ENCODE assay signal across 23 cellular contexts in the genomic region with DNA sequence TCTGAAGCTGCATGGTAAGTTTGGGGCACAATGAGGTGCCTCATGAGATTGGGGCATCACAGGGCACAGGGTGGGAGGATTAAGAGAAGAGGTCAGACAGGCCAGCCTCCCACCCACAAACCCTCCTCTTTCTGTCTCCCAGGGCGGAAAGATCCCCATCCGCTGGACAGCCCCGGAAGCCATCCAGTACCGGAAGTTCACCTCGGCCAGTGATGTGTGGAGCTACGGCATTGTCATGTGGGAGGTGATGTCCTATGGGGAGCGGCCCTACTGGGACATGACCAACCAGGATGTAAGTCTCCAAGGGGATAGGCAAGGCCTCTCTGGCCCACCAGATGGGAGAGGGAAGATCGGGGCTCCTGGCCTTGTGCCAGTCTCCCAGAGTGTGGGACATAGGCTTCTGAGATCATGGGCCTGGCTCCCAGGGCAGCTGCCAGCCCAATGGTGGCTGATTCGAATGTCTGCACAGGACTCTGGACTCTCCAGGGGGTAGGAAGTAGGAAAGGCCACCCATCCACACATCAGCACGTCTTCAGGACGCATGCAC.
DNase-seq lines count a peak whose midpoint lies in the region; FAIRE-seq and TF ChIP-seq lines count a peak whose summit lies in the region.
"Had no signal": no experiment of that assay in that cellular context is flagged by ENCODE, and none has a peak within 500 bp of the region (broad histone marks: within the 10 kb centered on the region; RNA-seq: fewer than 3 reads in every experiment).

No MANE protein-coding gene starts in this region.

- no peak overlapping the region for H2BK12ac ChIP-seq in H1 (ENCODE audit: low read depth, low read length)

- H3K27ac ChIP-seq in HEK293 (ENCODE audit: extremely low read depth, low read depth, low read length) (no peak overlapping the region), H1 (ENCODE audit: low read depth, low read length) (no peak overlapping the region), left ventricle myocardium inferior (replicated peaks) (no peak overlapping the region)
- H3K27ac ChIP-seq in CD4-positive, alpha-beta memory T cell (ENCODE audit: low read depth, low read length), result no peak overlapping the region
- H3K27ac ChIP-seq: 22Rv1, A549, C4-2B had no signal

- no peak for TF ChIP-seq RAD21 in H1 (IDR thresholded peaks at IDR 0.05 in 1 of 2, conservative IDR thresholded peaks at IDR 0.05 in 1 of 2; ENCODE audit: low read depth in 2 of 2, low read length in 2 of 2)

- H2BK120ac ChIP-seq in H1 (replicated peaks; ENCODE audit: low read depth, low read length), result no peak overlapping the region

- H2AK5ac ChIP-seq in H1 (ENCODE audit: low read depth, low read length), result no peak overlapping the region

- CTCF ChIA-PET in HEK293 (lab: Yijun Ruan, JAX) (interaction anchor here (1.1 kb wide), 1 partner anchor 13 kb away, joined by 3 read pairs; no protein-coding TSS in a partner anchor), H1 (lab: Charles Lee; ENCODE audit: partially characterized antibody) (interaction anchor here (0.6 to 2.2 kb wide), 10 partner anchors 11 to 246 kb away, joined by 3 to 10 read pairs (median 4); no protein-coding TSS in a partner anchor)
- CTCF ChIA-PET in CD4-positive, alpha-beta memory T cell (lab: Charles Lee; ENCODE audit: partially characterized antibody), result no interaction called here

- no peak overlapping the region for H3K56ac ChIP-seq in H1 (replicated peaks; ENCODE audit: insufficient read length, low read depth, low read length)

- no peaks in the 10 kb centered on the region for H3K36me3 Mint-ChIP-seq in CD4-positive, alpha-beta memory T cell
- H3K36me3 Mint-ChIP-seq: CD8-positive, alpha-beta memory T cell had no signal

- H3K4me3 Mint-ChIP-seq in CD4-positive, alpha-beta memory T cell, result no peak overlapping the region
- H3K4me3 Mint-ChIP-seq: B cell; CD4-positive, alpha-beta T cell; CD8-positive, alpha-beta memory T cell had no signal

- H3K23ac ChIP-seq in H1 (ENCODE audit: insufficient read length), result no peak overlapping the region

- DNase-seq in DMS 273 (lab: John Stamatoyannopoulos, UW; ENCODE audit: unreplicated experiment) (peak; percentile 28), DMS 273 treated with DMSO at 0.1 percent for 48 hours (lab: John Stamatoyannopoulos, UW) (no peak), H1 (ENCODE audit: low read depth in 1 of 2, low spot score in 2 of 2) (no peak), left ventricle myocardium inferior (no peak)
- no peak for DNase-seq in CD4-positive, alpha-beta memory T cell
- DNase-seq: AML-193; CD4-positive, alpha-beta T cell; CD8-positive, alpha-beta memory T cell; COR-L47; DMS153; DMS53; DMS79; DND-41; EL; GDM1 had no signal

- FAIRE-seq in H1 (lab: Jason Lieb, UNC), result no peak
- FAIRE-seq: A549, GM12878, GM12892, GM18507 had no signal

- TF ChIP-seq POLR2A in H1 (IDR thresholded peaks at IDR 0.05; ENCODE audit: control extremely low read depth in 1 of 2, low read depth in 2 of 2, low read length in 2 of 2), result no peak

- WGBS in H1 (ENCODE audit: extremely low coverage in 1 of 2, insufficient coverage in 1 of 2, insufficient read length in 1 of 2, insufficient replicate concordance in 2 of 2, low coverage in 1 of 2, low lambda C conversion rate in 2 of 2, missing lambda C conversion rate in 1 of 2), 2 experiments, result 91% methylated on average over 11 of the region's 11 CpGs; no CpG with 5 or more reads in 1 of the 2 experiments

- H3K4me3 ChIP-seq in HEK293 (ENCODE audit: low read depth, low read length), result no peak overlapping the region
- no peak overlapping the region for H3K4me3 ChIP-seq in H1 (ENCODE audit: extremely low read depth in 1 of 4, insufficient read depth in 2 of 4, low read depth in 3 of 4, low read length in 4 of 4)
- no peak overlapping the region for H3K4me3 ChIP-seq in left ventricle myocardium inferior
- no peak overlapping the region for H3K4me3 ChIP-seq in CD4-positive, alpha-beta memory T cell (ENCODE audit: low read length in 2 of 2)
- H3K4me3 ChIP-seq: A549, GM12878 had no signal

- no peak overlapping the region for H4K91ac ChIP-seq in H1 (replicated peaks; ENCODE audit: insufficient read length, low read length)

- no peak overlapping the region for H2BK5ac ChIP-seq in H1 (ENCODE audit: low read depth, low read length)

- no peak overlapping the region for H3K9ac ChIP-seq in H1 (replicated peaks in 1 of 4; ENCODE audit: extremely low read depth in 1 of 4, low read depth in 3 of 4, low read length in 3 of 4)

- H2AFZ ChIP-seq in H1 (ENCODE audit: low read length), result no peak overlapping the region

- no peaks in the 10 kb centered on the region for H3K9me3 Mint-ChIP-seq in CD4-positive, alpha-beta memory T cell
- H3K9me3 Mint-ChIP-seq: CD4-positive, alpha-beta T cell; CD8-positive, alpha-beta memory T cell had no signal

- H3K4me1 Mint-ChIP-seq in CD4-positive, alpha-beta memory T cell, result no peaks in the 10 kb centered on the region
- H3K4me1 Mint-ChIP-seq: B cell; CD8-positive, alpha-beta memory T cell had no signal

- H3K18ac ChIP-seq in H1 (ENCODE audit: extremely low read depth, low read length), result no peak overlapping the region

- H3K27ac Mint-ChIP-seq in CD4-positive, alpha-beta memory T cell, result no peak overlapping the region
- H3K27ac Mint-ChIP-seq: B cell; CD4-positive, alpha-beta T cell; CD8-positive, alpha-beta memory T cell had no signal

- no peaks in the 10 kb centered on the region; the same call in 1 of the 2 replicates for H3K23me2 ChIP-seq in H1 (ENCODE audit: low read depth, low read length)

- no peak for TF ChIP-seq EP300 in H1 (IDR thresholded peaks at IDR 0.05; ENCODE audit: borderline replicate concordance in 1 of 2, low read depth in 2 of 2, low read length in 2 of 2)

- H4K20me1 ChIP-seq in H1 (replicated peaks in 1 of 2; ENCODE audit: control insufficient read depth in 1 of 2, insufficient read depth in 2 of 2, low read length in 2 of 2), result peaks cover 2 to 3% of the 10 kb centered on the region in 2 experiments

- POLR2A ChIA-PET in HEK293 (lab: Yijun Ruan, JAX), result no interaction called here
- POLR2A ChIA-PET in H1 (lab: Charles Lee; ENCODE audit: partially characterized antibody), result no interaction called here
- POLR2A ChIA-PET in CD4-positive, alpha-beta memory T cell (lab: Charles Lee; ENCODE audit: partially characterized antibody), result no interaction called here

- no peak overlapping the region for H3K4me2 ChIP-seq in H1 (ENCODE audit: insufficient read depth in 1 of 2, low read depth in 2 of 2, low read length in 2 of 2)
- H3K4me2 ChIP-seq: A549 had no signal

- no peaks in the 10 kb centered on the region for H3K4me1 ChIP-seq in HEK293 (ENCODE audit: control insufficient read depth, insufficient read depth, low read length)
- H3K4me1 ChIP-seq in H1 (replicated peaks in 1 of 4; ENCODE audit: control insufficient read depth in 3 of 4, insufficient read depth in 4 of 4, low read length in 3 of 4), result no peaks in the 10 kb centered on the region
- H3K4me1 ChIP-seq in left ventricle myocardium inferior, result no peaks in the 10 kb centered on the region
- no peaks in the 10 kb centered on the region for H3K4me1 ChIP-seq in CD4-positive, alpha-beta memory T cell (ENCODE audit: insufficient read depth, low read length)
- H3K4me1 ChIP-seq: A549 had no signal

- H2BK15ac ChIP-seq in H1 (ENCODE audit: low read length), result no peak overlapping the region

- peaks cover 0 to 3% of the 10 kb centered on the region in 2 donors for H3K27me3 Mint-ChIP-seq in CD4-positive, alpha-beta memory T cell

- intact Hi-C loops in left ventricle myocardium inferior (cut with micrococcal nuclease), result no loop called here
- intact Hi-C loops in CD4-positive, alpha-beta memory T cell (cut with micrococcal nuclease), result no loop called here

- H3K9me3 ChIP-seq in HEK293 (ENCODE audit: control insufficient read depth, insufficient read depth, low read depth, low read length), result no peaks in the 10 kb centered on the region
- no peaks in the 10 kb centered on the region for H3K9me3 ChIP-seq in H1 (ENCODE audit: insufficient read depth in 2 of 2, low read depth in 1 of 2, low read length in 1 of 2)
- H3K9me3 ChIP-seq in left ventricle myocardium inferior (replicated peaks), result no peaks in the 10 kb centered on the region
- H3K9me3 ChIP-seq in CD4-positive, alpha-beta memory T cell (ENCODE audit: control insufficient read depth in 1 of 2, low read length in 2 of 2), result no peaks in the 10 kb centered on the region
- H3K9me3 ChIP-seq: A549 had no signal

- H3K36me3 ChIP-seq in HEK293 (ENCODE audit: control insufficient read depth in 2 of 2, insufficient read depth in 1 of 2, low read length in 2 of 2) (peaks cover 0 to 29% of the 10 kb centered on the region in 2 experiments; a peak in 2 of 3 replicates), H1 (ENCODE audit: control insufficient read depth in 2 of 4, insufficient read depth in 4 of 4, low read length in 3 of 4) (peaks cover 0 to 6% (median 0%) of the 10 kb centered on the region in 4 experiments; a peak in 1 of 8 replicates), left ventricle myocardium inferior (no peaks in the 10 kb centered on the region)
- H3K36me3 ChIP-seq in CD4-positive, alpha-beta memory T cell (ENCODE audit: insufficient read depth, low read length), result no peaks in the 10 kb centered on the region

- H3K27me3 ChIP-seq in H1 (replicated peaks in 1 of 4; ENCODE audit: control insufficient read depth in 3 of 4, extremely low read depth in 1 of 4, insufficient read depth in 3 of 4, low read length in 3 of 4) (no peaks in the 10 kb centered on the region), left ventricle myocardium inferior (ENCODE audit: low read depth) (no peaks in the 10 kb centered on the region)
- H3K27me3 ChIP-seq in CD4-positive, alpha-beta memory T cell (ENCODE audit: insufficient read depth, low read length), result no peaks in the 10 kb centered on the region

- TF ChIP-seq CTCF in HEK293 (tag by site-specific recombination; IDR thresholded peaks at IDR 0.05) (no peak), H1 (IDR thresholded peaks at IDR 0.05; ENCODE audit: control extremely low read depth in 1 of 3, insufficient read depth in 1 of 3, low read depth in 1 of 3, low read length in 3 of 3) (no peak), left ventricle myocardium inferior (IDR thresholded peaks at IDR 0.05; ENCODE audit: borderline replicate concordance) (no peak)

- no peak overlapping the region for H3K14ac ChIP-seq in H1 (ENCODE audit: insufficient read length)

- peak overlapping the region; percentile 22 for H4K8ac ChIP-seq in H1 (ENCODE audit: extremely low read depth, insufficient read depth, low read length)

- H3K79me2 ChIP-seq in H1 (ENCODE audit: control insufficient read depth in 1 of 2, insufficient read depth in 2 of 2, low read length in 2 of 2), result no peaks in the 10 kb centered on the region

- 0 out of 2 replicates have a peak, but pooled peaks cover 2% of the 10 kb centered on the region for H3K79me1 ChIP-seq in H1 (ENCODE audit: low read depth, low read length)

- H4K5ac ChIP-seq in H1 (ENCODE audit: insufficient read length, low read depth, low read length), result no peak overlapping the region

- H2BK20ac ChIP-seq in H1 (ENCODE audit: low read length), result no peak overlapping the region

- H3K4ac ChIP-seq in H1 (replicated peaks; ENCODE audit: insufficient read length, low read depth, low read length), result no peak overlapping the region

TF ChIP-seq in HEK293, 187 proteins besides CTCF, POLR2A, EP300 and RAD21 (continues in another document):
- peak; percentile 76; the same call in 1 of the 2 replicates for TF ChIP-seq MZF1 (tag by site-specific recombination; IDR thresholded peaks at IDR 0.05; ENCODE audit: borderline replicate concordance)

TF ChIP-seq in H1, 55 proteins besides CTCF, POLR2A, EP300 and RAD21 (continues in another document):
- no peak for TF ChIP-seq ASH2L (IDR thresholded peaks at IDR 0.05; ENCODE audit: low read length)
